In the genomic region with DNA sequence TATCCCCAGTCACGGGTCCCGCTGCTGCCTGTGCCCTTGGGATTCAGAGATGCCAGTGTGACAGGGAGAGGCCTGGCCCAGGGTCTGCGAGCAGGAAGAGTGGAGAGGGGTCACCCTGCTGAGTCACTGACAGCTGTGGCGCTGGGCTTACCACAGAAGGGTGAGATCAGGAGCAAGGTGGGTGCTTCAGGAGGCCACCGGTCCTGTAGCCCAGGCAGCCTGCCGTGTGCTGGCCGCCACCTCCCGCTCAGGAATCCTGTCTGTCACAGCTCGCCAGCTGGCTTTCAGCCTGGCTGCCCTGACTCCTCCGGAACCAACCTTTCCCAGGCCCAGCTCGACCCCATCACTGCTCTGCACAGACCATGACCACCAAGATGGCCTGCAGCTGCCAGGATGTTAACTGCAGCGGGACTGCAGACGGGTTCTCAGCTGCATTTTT, we compare ENCODE assay signal across 13 cellular contexts. TPM values are rescaled to one million over a fixed set of nuclear protein-coding genes. Genes with fewer than 3 reads are reported as not detected.
DNase-seq lines count a peak whose midpoint lies in the region; ATAC-seq and TF ChIP-seq lines count a peak whose summit lies in the region.
"Had no signal": no experiment of that assay in that cellular context is flagged by ENCODE, and none has a peak within 500 bp of the region (broad histone marks: within the 10 kb centered on the region; RNA-seq: fewer than 3 reads in every experiment).

No MANE protein-coding gene starts in this region.

- peak; percentile 6 for DNase-seq in activated T-cell treated with anti-CD3 and anti-CD28 coated beads, Interleukin-2, amount 50 U/mL, for 1 hour
- no peak for DNase-seq in activated T-cell treated with anti-CD3 and anti-CD28 coated beads, Interleukin-2, amount 50 U/mL, for 4 hours
- DNase-seq in choroid plexus epithelial cell (ENCODE audit: low read depth) (peak; percentile 79), right lobe of liver (peak in 2 of 3 donors; percentile 54 to 79), tibial artery (peak in 1 of 2 donors; percentile 75), GM10266 (ENCODE audit: extremely low spot score) (no peak)
- DNase-seq: activated CD4-positive, alpha-beta T cell treated with anti-CD3 and anti-CD28 coated beads, Interleukin-2, amount 10 ng/mL, durations not matched to agents 24 days and 14 days; mucosa of descending colon; NCI-H1930 had no signal

- WGBS in right lobe of liver (ENCODE audit: insufficient coverage, low coverage, low lambda C conversion rate, missing lambda C conversion rate): 60% methylated on average over 4 of the region's 13 CpGs

- no peaks in the 10 kb centered on the region for H3K27me3 ChIP-seq in right lobe of liver
- no peaks in the 10 kb centered on the region for H3K27me3 ChIP-seq in tibial artery
- H3K27me3 ChIP-seq: breast epithelium, thyroid gland had no signal

- intact Hi-C loops in right lobe of liver (cut with DNase I) (no loop called here), tibial artery (cut with DNase I; ENCODE audit: low total_unique reads) (loop anchor here (10.0 kb wide), 1 partner anchor 186 kb away; no protein-coding TSS in a partner anchor)

- H3K4me1 ChIP-seq in right lobe of liver (peaks cover 0 to 46% (median 17%) of the 10 kb centered on the region in 4 donors), tibial artery (peaks cover 0 to 31% (median 22%) of the 10 kb centered on the region in 4 donors)
- H3K4me1 ChIP-seq: breast epithelium had no signal

- peaks cover 10 to 66% (median 21%) of the 10 kb centered on the region in 4 donors for H3K36me3 ChIP-seq in right lobe of liver
- peaks cover 24 to 94% (median 75%) of the 10 kb centered on the region in 3 donors for H3K36me3 ChIP-seq in tibial artery

- no peaks in the 10 kb centered on the region for H3K27me3 Mint-ChIP-seq in activated T-cell treated with anti-CD3 and anti-CD28 coated beads, Interleukin-2, amount 50 U/mL, for 4 hours (ENCODE audit: low read depth)
- H3K27me3 Mint-ChIP-seq: activated CD4-positive, alpha-beta T cell treated with anti-CD3 and anti-CD28 coated beads, Interleukin-2, amount 10 ng/mL, durations not matched to agents 24 days and 14 days had no signal

- H3K9me3 Mint-ChIP-seq in activated T-cell treated with anti-CD3 and anti-CD28 coated beads, Interleukin-2, amount 50 U/mL, for 4 hours: no peaks in the 10 kb centered on the region
- H3K9me3 Mint-ChIP-seq: activated CD4-positive, alpha-beta T cell treated with anti-CD3 and anti-CD28 coated beads, Interleukin-2, amount 10 ng/mL, durations not matched to agents 24 days and 14 days had no signal

- no peak for TF ChIP-seq POLR2A in right lobe of liver (IDR thresholded peaks at IDR 0.05)

- H3K9me3 ChIP-seq in right lobe of liver (no peaks in the 10 kb centered on the region), tibial artery (no peaks in the 10 kb centered on the region)
- H3K9me3 ChIP-seq: breast epithelium, mucosa of descending colon, thyroid gland had no signal

- H3K4me3 Mint-ChIP-seq in activated T-cell treated with anti-CD3 and anti-CD28 coated beads, Interleukin-2, amount 50 U/mL, for 4 hours: no peak overlapping the region
- H3K4me3 Mint-ChIP-seq: activated CD4-positive, alpha-beta T cell treated with anti-CD3 and anti-CD28 coated beads, Interleukin-2, amount 10 ng/mL, durations not matched to agents 24 days and 14 days had no signal

- no peaks in the 10 kb centered on the region for H3K4me1 Mint-ChIP-seq in activated T-cell treated with anti-CD3 and anti-CD28 coated beads, Interleukin-2, amount 50 U/mL, for 4 hours (ENCODE audit: low read depth)
- H3K4me1 Mint-ChIP-seq: activated CD4-positive, alpha-beta T cell treated with anti-CD3 and anti-CD28 coated beads, Interleukin-2, amount 10 ng/mL, durations not matched to agents 24 days and 14 days had no signal

- peak overlapping the region in 1 of 3 donors; percentile 51 for H3K27ac ChIP-seq in right lobe of liver
- peak overlapping the region; percentile 43 to 60 for H3K27ac ChIP-seq in tibial artery
- H3K27ac ChIP-seq: thyroid gland had no signal

- ATAC-seq in activated T-cell treated with anti-CD3 and anti-CD28 coated beads, Interleukin-2, amount 50 U/mL, for 4 hours: no peak
- ATAC-seq in right lobe of liver (peak; percentile 14 to 46 (median 32)), GM18861 (IDR thresholded peaks at IDR 0.05; ENCODE audit: unreplicated experiment) (no peak), GM18520 (IDR thresholded peaks at IDR 0.05; ENCODE audit: unreplicated experiment) (no peak)
- ATAC-seq: mucosa of descending colon had no signal

- TF ChIP-seq CTCF in choroid plexus epithelial cell (conservative IDR thresholded peaks at IDR 0.05; ENCODE audit: low read depth, low read length): no peak
- TF ChIP-seq CTCF in right lobe of liver (IDR thresholded peaks at IDR 0.05): no peak
- no peak for TF ChIP-seq CTCF in tibial artery (IDR thresholded peaks at IDR 0.05)
- no peak for TF ChIP-seq CTCF in GM10266 (IDR thresholded peaks at IDR 0.05; ENCODE audit: control insufficient read depth, insufficient read depth, low read depth, missing control alignments)

- peaks cover 29% of the 10 kb centered on the region for H3K36me3 Mint-ChIP-seq in activated T-cell treated with anti-CD3 and anti-CD28 coated beads, Interleukin-2, amount 50 U/mL, for 4 hours (ENCODE audit: insufficient read depth)

- H3K4me3 ChIP-seq in choroid plexus epithelial cell (ENCODE audit: low read depth, low read length) (no peak overlapping the region), right lobe of liver (no peak overlapping the region), tibial artery (no peak overlapping the region)
- H3K4me3 ChIP-seq: breast epithelium, mucosa of descending colon, thyroid gland had no signal

RNA-seq across cellular contexts. Expression of gene NAXD, which starts 25.3 kb away (rescaled TPM):
- 10 to 100 TPM; 17.8 to 20.5 (median 19.5) TPM for total RNA-seq in activated T-cell treated with anti-CD3 and anti-CD28 coated beads, Interleukin-2, amount 50 U/mL, for 4 hours
- 10 to 100 TPM; 24.2 to 41.9 (median 29.9) TPM for total RNA-seq in right lobe of liver

Comparison
In these comparisons a context has a peak if more than half of its experiments do, and no peak if none do; other contexts are left out.
1. DNase-seq: peak in activated T-cell treated with anti-CD3 and anti-CD28 coated beads, Interleukin-2, amount 50 U/mL, for 1 hour (single experiment), choroid plexus epithelial cell (single experiment) and right lobe of liver (2 of 3); none in activated T-cell treated with anti-CD3 and anti-CD28 coated beads, Interleukin-2, amount 50 U/mL, for 4 hours (single experiment) and GM10266 (single experiment).
2. ATAC-seq: peak in right lobe of liver (4 of 4); none in activated T-cell treated with anti-CD3 and anti-CD28 coated beads, Interleukin-2, amount 50 U/mL, for 4 hours (0 of 2), GM18861 (single experiment) and GM18520 (single experiment).